8 cellular contexts compared by ENCODE assay signal in genomic region chr1:1397839-1398523, GRCh38. TPM values are rescaled to one million over a fixed set of nuclear protein-coding genes. Genes with fewer than 3 reads are reported as not detected.
DNase-seq lines count a peak whose midpoint lies in the region; TF ChIP-seq lines count a peak whose summit lies in the region.

No MANE protein-coding gene starts in this region.

- no peaks in the 10 kb centered on the region for H3K9me3 Mint-ChIP-seq in activated naive CD4-positive, alpha-beta T cell treated with anti-CD3 and anti-CD28 coated beads for 36 hours
- H3K9me3 Mint-ChIP-seq in activated T-helper 2 cell treated with anti-CD3 and anti-CD28 coated beads, Interferon-gamma antibody, Interleukin-2, Interleukin-4, amounts not matched to agents 10 μg/mL and 5 μg/mL and 100 μg/mL, durations not matched to agents 14 hours and 24 hours and 36 hours, result no peaks in the 10 kb centered on the region

- H3K4me1 Mint-ChIP-seq in activated naive CD4-positive, alpha-beta T cell treated with anti-CD3 and anti-CD28 coated beads for 36 hours (ENCODE audit: low read depth), result peaks cover 51% of the 10 kb centered on the region
- peaks cover 28% of the 10 kb centered on the region for H3K4me1 Mint-ChIP-seq in activated T-helper 2 cell treated with anti-CD3 and anti-CD28 coated beads, Interferon-gamma antibody, Interleukin-2, Interleukin-4, amounts not matched to agents 10 μg/mL and 5 μg/mL and 100 μg/mL, durations not matched to agents 14 hours and 24 hours and 36 hours (ENCODE audit: low read depth)

- no peak for DNase-seq in activated naive CD4-positive, alpha-beta T cell treated with anti-CD3 and anti-CD28 coated beads for 36 hours
- no peak for DNase-seq in activated naive CD4-positive, alpha-beta T cell treated with anti-CD3 and anti-CD28 coated beads, Interleukin-2, amount 50 U/mL, for 16 hours
- no peak for DNase-seq in activated T-helper 2 cell treated with anti-CD3 and anti-CD28 coated beads, Interferon-gamma antibody, Interleukin-2, Interleukin-4, amounts not matched to agents 10 μg/mL and 5 μg/mL and 100 μg/mL, durations not matched to agents 14 hours and 24 hours and 36 hours (ENCODE audit: low spot score)
- DNase-seq in iris pigment epithelial cell (ENCODE audit: low read depth) (peak; percentile 72), tibial artery (no peak), NCI-H1436 (lab: John Stamatoyannopoulos, UW) (no peak), SHP77 (lab: John Stamatoyannopoulos, UW) (no peak), retina (no peak)

- no peak for TF ChIP-seq CTCF in tibial artery (IDR thresholded peaks at IDR 0.05)

- peak overlapping the region; percentile 81 to 92 for H3K27ac ChIP-seq in tibial artery

- peak overlapping the region; percentile 79 for H3K27ac Mint-ChIP-seq in activated naive CD4-positive, alpha-beta T cell treated with anti-CD3 and anti-CD28 coated beads for 36 hours
- H3K27ac Mint-ChIP-seq in activated T-helper 2 cell treated with anti-CD3 and anti-CD28 coated beads, Interferon-gamma antibody, Interleukin-2, Interleukin-4, amounts not matched to agents 10 μg/mL and 5 μg/mL and 100 μg/mL, durations not matched to agents 14 hours and 24 hours and 36 hours, result peak overlapping the region; percentile 89

- peak overlapping the region; percentile 91 for H3K4me3 Mint-ChIP-seq in activated naive CD4-positive, alpha-beta T cell treated with anti-CD3 and anti-CD28 coated beads for 36 hours
- peak overlapping the region; percentile 95 for H3K4me3 Mint-ChIP-seq in activated T-helper 2 cell treated with anti-CD3 and anti-CD28 coated beads, Interferon-gamma antibody, Interleukin-2, Interleukin-4, amounts not matched to agents 10 μg/mL and 5 μg/mL and 100 μg/mL, durations not matched to agents 14 hours and 24 hours and 36 hours (ENCODE audit: low read depth)

- peak overlapping the region; percentile 85 to 96 for H3K4me3 ChIP-seq in tibial artery

- no peaks in the 10 kb centered on the region for H3K27me3 ChIP-seq in tibial artery

- peaks cover 57% of the 10 kb centered on the region for H3K36me3 Mint-ChIP-seq in activated naive CD4-positive, alpha-beta T cell treated with anti-CD3 and anti-CD28 coated beads for 36 hours (ENCODE audit: low read depth)
- peaks cover 78% of the 10 kb centered on the region for H3K36me3 Mint-ChIP-seq in activated T-helper 2 cell treated with anti-CD3 and anti-CD28 coated beads, Interferon-gamma antibody, Interleukin-2, Interleukin-4, amounts not matched to agents 10 μg/mL and 5 μg/mL and 100 μg/mL, durations not matched to agents 14 hours and 24 hours and 36 hours (ENCODE audit: low read depth)

- H3K9me3 ChIP-seq in tibial artery, result no peaks in the 10 kb centered on the region

- H3K27me3 Mint-ChIP-seq in activated naive CD4-positive, alpha-beta T cell treated with anti-CD3 and anti-CD28 coated beads for 36 hours (ENCODE audit: low read depth), result no peaks in the 10 kb centered on the region
- H3K27me3 Mint-ChIP-seq in activated T-helper 2 cell treated with anti-CD3 and anti-CD28 coated beads, Interferon-gamma antibody, Interleukin-2, Interleukin-4, amounts not matched to agents 10 μg/mL and 5 μg/mL and 100 μg/mL, durations not matched to agents 14 hours and 24 hours and 36 hours (ENCODE audit: low read depth), result no peaks in the 10 kb centered on the region

- peaks cover 54 to 77% (median 70%) of the 10 kb centered on the region in 3 donors for H3K36me3 ChIP-seq in tibial artery

- intact Hi-C loops in activated naive CD4-positive, alpha-beta T cell treated with anti-CD3 and anti-CD28 coated beads for 36 hours (cut with micrococcal nuclease), result loop anchor here (2.0 kb wide), 2 partner anchors 107 to 115 kb away; partner anchors contain the start of gene ATAD3A
- intact Hi-C loops in activated T-helper 2 cell treated with anti-CD3 and anti-CD28 coated beads, Interferon-gamma antibody, Interleukin-2, Interleukin-4, amounts not matched to agents 10 μg/mL and 5 μg/mL and 100 μg/mL, durations not matched to agents 14 hours and 24 hours and 36 hours (cut with micrococcal nuclease), result no loop called here
- intact Hi-C loops in tibial artery (cut with DNase I; ENCODE audit: low total_unique reads), result no loop called here

- CTCF ChIA-PET in activated naive CD4-positive, alpha-beta T cell treated with anti-CD3 and anti-CD28 coated beads for 36 hours (lab: Charles Lee), result interaction anchor here (1.0 kb wide), 1 partner anchor 43 kb away, joined by 4 read pairs; no protein-coding TSS in a partner anchor

- peaks cover 0 to 41% (median 29%) of the 10 kb centered on the region in 4 donors for H3K4me1 ChIP-seq in tibial artery

RNA-seq across cellular contexts. Expression of gene CCNL2, which starts 1.2 kb away (rescaled TPM):
- total RNA-seq in activated naive CD4-positive, alpha-beta T cell treated with anti-CD3 and anti-CD28 coated beads for 36 hours, result 100 to 1,000 TPM in 1 of 2 experiments, 10 to 100 TPM in 1; 97.7 to 108 TPM
- 123 and 124 TPM in 2 replicates for total RNA-seq in activated T-helper 2 cell treated with anti-CD3 and anti-CD28 coated beads, Interferon-gamma antibody, Interleukin-2, Interleukin-4, amounts not matched to agents 10 μg/mL and 5 μg/mL and 100 μg/mL, durations not matched to agents 14 hours and 24 hours and 36 hours

RNA-seq across cellular contexts. Expression of gene MRPL20, which starts 9.1 kb away (rescaled TPM):
- total RNA-seq in activated naive CD4-positive, alpha-beta T cell treated with anti-CD3 and anti-CD28 coated beads for 36 hours, result 100 to 1,000 TPM; 103 to 107 TPM
- total RNA-seq in activated T-helper 2 cell treated with anti-CD3 and anti-CD28 coated beads, Interferon-gamma antibody, Interleukin-2, Interleukin-4, amounts not matched to agents 10 μg/mL and 5 μg/mL and 100 μg/mL, durations not matched to agents 14 hours and 24 hours and 36 hours, result 143 and 154 TPM in 2 replicates

RNA-seq across cellular contexts. Expression of gene AURKAIP1, which starts 23.0 kb away (rescaled TPM):
- total RNA-seq in activated naive CD4-positive, alpha-beta T cell treated with anti-CD3 and anti-CD28 coated beads for 36 hours, result 100 to 1,000 TPM; 108 TPM
- 133 TPM in 2 replicates for total RNA-seq in activated T-helper 2 cell treated with anti-CD3 and anti-CD28 coated beads, Interferon-gamma antibody, Interleukin-2, Interleukin-4, amounts not matched to agents 10 μg/mL and 5 μg/mL and 100 μg/mL, durations not matched to agents 14 hours and 24 hours and 36 hours

RNA-seq across cellular contexts. Expression of gene ANKRD65, which starts 23.1 kb away (rescaled TPM):
- total RNA-seq in activated naive CD4-positive, alpha-beta T cell treated with anti-CD3 and anti-CD28 coated beads for 36 hours, result not detected
- not detected in 2 replicates for total RNA-seq in activated T-helper 2 cell treated with anti-CD3 and anti-CD28 coated beads, Interferon-gamma antibody, Interleukin-2, Interleukin-4, amounts not matched to agents 10 μg/mL and 5 μg/mL and 100 μg/mL, durations not matched to agents 14 hours and 24 hours and 36 hours

RNA-seq across cellular contexts. Expression of gene VWA1, which starts 37.5 kb away (rescaled TPM):
- total RNA-seq in activated naive CD4-positive, alpha-beta T cell treated with anti-CD3 and anti-CD28 coated beads for 36 hours, result under 1 TPM; 0.72 to 0.74 TPM
- 4.0 and 4.7 TPM in 2 replicates for total RNA-seq in activated T-helper 2 cell treated with anti-CD3 and anti-CD28 coated beads, Interferon-gamma antibody, Interleukin-2, Interleukin-4, amounts not matched to agents 10 μg/mL and 5 μg/mL and 100 μg/mL, durations not matched to agents 14 hours and 24 hours and 36 hours
